ENCODE assay signal across 14 cellular contexts in genomic region chr12:62270872-62271271, GRCh38.
"Had no signal": no experiment of that assay in that cellular context is flagged by ENCODE, and none has a peak within 500 bp of the region (broad histone marks: within the 10 kb centered on the region; RNA-seq: fewer than 3 reads in every experiment).

No MANE protein-coding gene starts in this region.

- H3K27me3 ChIP-seq: colonic mucosa, gastroesophageal sphincter, neural progenitor cell, pancreas, tibial artery, uterus had no signal

- H3K27ac Mint-ChIP-seq: activated T-helper 2 cell treated with anti-CD3 and anti-CD28 coated beads, Interferon-gamma antibody, Interleukin-2, Interleukin-4, amounts not matched to agents 10 μg/mL and 5 μg/mL and 100 μg/mL, durations not matched to agents 14 hours and 24 hours and 36 hours; neural progenitor cell had no signal

- H3K4me1 Mint-ChIP-seq: neural progenitor cell had no signal

- H3K36me3 Mint-ChIP-seq: neural progenitor cell had no signal

- H3K4me3 Mint-ChIP-seq: neural progenitor cell had no signal

- H3K36me3 ChIP-seq: colonic mucosa, gastroesophageal sphincter, neural progenitor cell, pancreas, tibial artery, uterus had no signal

- H3K9me3 Mint-ChIP-seq: activated T-helper 2 cell treated with anti-CD3 and anti-CD28 coated beads, Interferon-gamma antibody, Interleukin-2, Interleukin-4, amounts not matched to agents 10 μg/mL and 5 μg/mL and 100 μg/mL, durations not matched to agents 14 hours and 24 hours and 36 hours; neural progenitor cell had no signal

- DNase-seq: activated CD4-positive, alpha-beta T cell treated with anti-CD3 and anti-CD28 coated beads, Interleukin-2, amount 50 U/mL, for 1 hour; colonic mucosa; effector CD8-positive, alpha-beta T cell; mesendoderm; pancreas; stimulated activated CD4-positive, alpha-beta T cell treated with anti-CD3 and anti-CD28 coated beads, Interleukin-12 subunit alpha, Interleukin-12 subunit beta, amount 100 ng/mL, for 4 hours; stimulated activated CD4-positive, alpha-beta T cell treated with anti-CD3 and anti-CD28 coated beads, Interleukin-2, amount 100 ng/mL, for 48 hours; T-helper 1 cell; tibial artery; uterus had no signal

- ATAC-seq: gastroesophageal sphincter, pancreas had no signal

- H3K27ac ChIP-seq: colonic mucosa, epithelial cell of prostate, gastroesophageal sphincter, neural progenitor cell, pancreas, tibial artery, uterus had no signal

- H3K9me3 ChIP-seq: colonic mucosa, gastroesophageal sphincter, pancreas, tibial artery, uterus had no signal

- H3K4me3 ChIP-seq: colonic mucosa, gastroesophageal sphincter, neural progenitor cell, pancreas, tibial artery, uterus had no signal

- H3K4me1 ChIP-seq: colonic mucosa, neural progenitor cell had no signal
